ENCODE assay signal across 12 cellular contexts in the genomic region with DNA sequence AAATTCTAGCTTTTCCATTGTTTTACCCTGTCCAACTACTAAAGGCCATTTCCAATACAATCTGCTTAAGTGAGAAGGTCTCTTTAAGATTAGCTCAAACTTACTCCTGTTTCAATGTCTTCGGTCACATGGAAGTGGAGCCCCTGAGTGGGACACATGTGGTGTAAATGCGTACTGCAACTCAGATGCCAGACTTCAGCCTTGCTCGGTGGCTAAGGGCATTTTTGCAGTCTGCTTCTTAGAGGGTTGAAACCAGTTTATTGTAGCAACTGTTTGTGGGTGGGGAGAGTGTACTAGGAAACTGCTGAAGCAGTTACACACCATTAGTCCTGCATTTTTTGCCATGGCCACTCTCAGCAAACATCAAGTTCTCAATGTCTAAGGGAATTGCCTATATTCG.
DNase-seq lines count a peak whose midpoint lies in the region; ATAC-seq, FAIRE-seq and TF ChIP-seq lines count a peak whose summit lies in the region.
"Had no signal": no experiment of that assay in that cellular context is flagged by ENCODE, and none has a peak within 500 bp of the region (broad histone marks: within the 10 kb centered on the region; RNA-seq: fewer than 3 reads in every experiment).

No MANE protein-coding gene starts in this region.

- H3K27ac ChIP-seq in suprapubic skin (peak overlapping the region; percentile 20), small intestine (ENCODE audit: low read depth in 1 of 2, low read length in 1 of 2) (no peak overlapping the region)

- H3K9me3 ChIP-seq in suprapubic skin (no peaks in the 10 kb centered on the region), small intestine (ENCODE audit: control insufficient read depth, low read depth) (no peaks in the 10 kb centered on the region)

- H3K27ac Mint-ChIP-seq in activated CD8-positive, alpha-beta memory T cell treated with anti-CD3 and anti-CD28 coated beads, Interleukin-2, amount 10 ng/mL, durations not matched to agents 7 days and 5 days = no peak overlapping the region

- peak in 1 of 2 donors; percentile 24 for TF ChIP-seq CTCF in suprapubic skin (IDR thresholded peaks at IDR 0.05)

- no peaks in the 10 kb centered on the region for H3K27me3 ChIP-seq in suprapubic skin
- no peaks in the 10 kb centered on the region for H3K27me3 ChIP-seq in small intestine (ENCODE audit: control insufficient read depth in 2 of 2, insufficient read depth in 2 of 2, low read length in 2 of 2)

- intact Hi-C loops in Right ventricle myocardium superior (cut with DNase I) (loop anchor here (10.0 kb wide), 1 partner anchor 185 kb away; no protein-coding TSS in a partner anchor), Right ventricle myocardium inferior (cut with DNase I) (loop anchor here (2.0 to 5.0 kb wide), 4 partner anchors 37 to 187 kb away; no protein-coding TSS in a partner anchor)

- H3K4me3 ChIP-seq in suprapubic skin = no peak overlapping the region
- no peak overlapping the region for H3K4me3 ChIP-seq in small intestine (ENCODE audit: low read depth in 1 of 2, low read length in 2 of 2)

- no peaks in the 10 kb centered on the region for H3K9me3 Mint-ChIP-seq in activated CD8-positive, alpha-beta memory T cell treated with anti-CD3 and anti-CD28 coated beads, Interleukin-2, amount 10 ng/mL, durations not matched to agents 7 days and 5 days (ENCODE audit: low read depth)
- H3K9me3 Mint-ChIP-seq: CD4-positive, CD25-positive, alpha-beta regulatory T cell had no signal

- no peak for TF ChIP-seq POLR2A in suprapubic skin (IDR thresholded peaks at IDR 0.05)

- no peak for FAIRE-seq in small intestine (lab: Jason Lieb, UNC)

- no peak for DNase-seq in Right ventricle myocardium superior
- DNase-seq in Right ventricle myocardium inferior (ENCODE audit: missing footprints) = no peak
- DNase-seq in NCI-H82 treated with DMSO at 0.1 percent for 48 hours (lab: John Stamatoyannopoulos, UW; ENCODE audit: unreplicated experiment) = peak; percentile 15
- DNase-seq in fibroblast of gingiva (ENCODE audit: low read depth) = peak; percentile 78
- no peak for DNase-seq in suprapubic skin (ENCODE audit: low spot score in 2 of 2)
- DNase-seq in activated CD8-positive, alpha-beta memory T cell treated with anti-CD3 and anti-CD28 coated beads, Interleukin-2, amount 10 ng/mL, durations not matched to agents 7 days and 5 days = no peak
- no peak for DNase-seq in HK-2 (ENCODE audit: unreplicated experiment)
- no peak for DNase-seq in small intestine
- DNase-seq: GOT3, NCI-H2029, retina had no signal

- no peaks in the 10 kb centered on the region for H3K27me3 Mint-ChIP-seq in activated CD8-positive, alpha-beta memory T cell treated with anti-CD3 and anti-CD28 coated beads, Interleukin-2, amount 10 ng/mL, durations not matched to agents 7 days and 5 days
- H3K27me3 Mint-ChIP-seq: CD4-positive, CD25-positive, alpha-beta regulatory T cell had no signal

- H3K36me3 Mint-ChIP-seq in activated CD8-positive, alpha-beta memory T cell treated with anti-CD3 and anti-CD28 coated beads, Interleukin-2, amount 10 ng/mL, durations not matched to agents 7 days and 5 days = peaks cover 2% of the 10 kb centered on the region

- H3K4me1 ChIP-seq in suprapubic skin = peaks cover 27% of the 10 kb centered on the region
- H3K4me1 ChIP-seq in small intestine (ENCODE audit: control insufficient read depth in 2 of 2, insufficient read depth in 1 of 2, low read depth in 1 of 2, low read length in 1 of 2) = peaks cover 0 to 5% of the 10 kb centered on the region in 2 donors

- CTCF ChIA-PET in activated CD8-positive, alpha-beta memory T cell treated with anti-CD3 and anti-CD28 coated beads, Interleukin-2, amount 10 ng/mL, durations not matched to agents 7 days and 5 days (lab: Charles Lee) = interaction anchor here (0.6 to 1.2 kb wide), 2 partner anchors 15 to 128 kb away, joined by 3 read pairs; no protein-coding TSS in a partner anchor

- TF ChIP-seq EP300 in suprapubic skin (IDR thresholded peaks at IDR 0.05) = no peak

- ATAC-seq in Right ventricle myocardium superior (ENCODE audit: poor library complexity) (peak; percentile 35), Right ventricle myocardium inferior (no peak)
- no peak for ATAC-seq in activated CD8-positive, alpha-beta memory T cell treated with anti-CD3 and anti-CD28 coated beads, Interleukin-2, amount 10 ng/mL, durations not matched to agents 7 days and 5 days

- H3K4me1 Mint-ChIP-seq in activated CD8-positive, alpha-beta memory T cell treated with anti-CD3 and anti-CD28 coated beads, Interleukin-2, amount 10 ng/mL, durations not matched to agents 7 days and 5 days = peaks cover 18% of the 10 kb centered on the region

- H3K4me3 Mint-ChIP-seq in activated CD8-positive, alpha-beta memory T cell treated with anti-CD3 and anti-CD28 coated beads, Interleukin-2, amount 10 ng/mL, durations not matched to agents 7 days and 5 days = no peak overlapping the region
- H3K4me3 Mint-ChIP-seq: CD4-positive, CD25-positive, alpha-beta regulatory T cell had no signal

- H3K36me3 ChIP-seq in suprapubic skin (no peaks in the 10 kb centered on the region), small intestine (ENCODE audit: control insufficient read depth in 2 of 2, insufficient read depth in 2 of 2, low read length in 2 of 2) (no peaks in the 10 kb centered on the region)

- 64% methylated on average over 4 of the region's 4 CpGs for WGBS in suprapubic skin
- 88 to 95% (median 94%) methylated on average over 4 of the region's 4 CpGs for WGBS in small intestine, 3 donors

Comparison
In these comparisons a context has a peak if more than half of its experiments do, and no peak if none do; other contexts are left out.
1. DNase-seq: peak in NCI-H82 treated with DMSO at 0.1 percent for 48 hours (single experiment) and fibroblast of gingiva (single experiment); none in Right ventricle myocardium superior (single experiment), Right ventricle myocardium inferior (single experiment), suprapubic skin (0 of 2), activated CD8-positive, alpha-beta memory T cell treated with anti-CD3 and anti-CD28 coated beads, Interleukin-2, amount 10 ng/mL, durations not matched to agents 7 days and 5 days (single experiment), HK-2 (single experiment) and small intestine (single experiment).